10 cellular contexts compared by ENCODE assay signal in genomic region chr2:9191044-9191481, GRCh38. TPM values are rescaled to one million over a fixed set of nuclear protein-coding genes. Genes with fewer than 3 reads are reported as not detected.
DNase-seq lines count a peak whose midpoint lies in the region; ATAC-seq, FAIRE-seq and TF ChIP-seq lines count a peak whose summit lies in the region.
"Had no signal": no experiment of that assay in that cellular context is flagged by ENCODE, and none has a peak within 500 bp of the region (broad histone marks: within the 10 kb centered on the region; RNA-seq: fewer than 3 reads in every experiment).

No MANE protein-coding gene starts in this region.

- WGBS in smooth muscle cell (ENCODE audit: low lambda C conversion rate): 36% methylated on average over 9 of the region's 9 CpGs

- H3K79me2 ChIP-seq in smooth muscle cell (ENCODE audit: low read depth): no peaks in the 10 kb centered on the region

- 0 out of 2 replicates have a peak, but pooled peaks have one; percentile 17 for TF ChIP-seq POLR2A in H54 (IDR thresholded peaks at IDR 0.05; ENCODE audit: low read depth, low read length)

- H3K27ac ChIP-seq in smooth muscle cell (ENCODE audit: low read depth): peak overlapping the region; percentile 97
- H3K27ac ChIP-seq: VCaP had no signal

- no peak for DNase-seq in H54 (ENCODE audit: insufficient read length, low spot score)
- peak; percentile 93 for DNase-seq in astrocyte of the spinal cord (ENCODE audit: low read depth, low spot score)
- DNase-seq in iPS-NIHi7 (ENCODE audit: extremely low spot score): peak; percentile 63
- peak; percentile 20 for DNase-seq in smooth muscle cell (lab: John Stamatoyannopoulos, UW; ENCODE audit: unreplicated experiment)
- DNase-seq in GM20000 (ENCODE audit: low spot score): no peak
- DNase-seq in ACHN: no peak
- no peak for DNase-seq in stimulated activated CD4-positive, alpha-beta T cell treated with anti-CD3 and anti-CD28 coated beads, Interleukin-4, amount 100 ng/mL, for 24 hours

- no peaks in the 10 kb centered on the region for H3K9me3 ChIP-seq in smooth muscle cell (replicated peaks; ENCODE audit: low read depth)

- no peaks in the 10 kb centered on the region for H3K36me3 ChIP-seq in smooth muscle cell (ENCODE audit: low read depth)

- no peaks in the 10 kb centered on the region for H4K20me1 ChIP-seq in smooth muscle cell (ENCODE audit: low read depth)

- H2AFZ ChIP-seq in smooth muscle cell (ENCODE audit: low read depth): no peak overlapping the region

- FAIRE-seq in H54 (lab: Jason Lieb, UNC): no peak
- FAIRE-seq: H1 had no signal

- peaks cover 7% of the 10 kb centered on the region for H3F3A ChIP-seq in smooth muscle cell (ENCODE audit: low read depth)

- peak overlapping the region; percentile 34 for H3K4me2 ChIP-seq in smooth muscle cell

- in situ Hi-C loops in astrocyte of the spinal cord (cut with HindIII; ENCODE audit: low sequenced_read_pairs) (no loop called here), ACHN (cut with HindIII; ENCODE audit: low pct_ligation_motif_present, low pct_unique_long_range_greater_than_20kb, low sequenced_read_pairs) (no loop called here)

- H3K4me3 ChIP-seq in astrocyte of the spinal cord (ENCODE audit: low read depth, low read length): no peak overlapping the region
- H3K4me3 ChIP-seq in smooth muscle cell: no peak overlapping the region

- peak overlapping the region; percentile 79 for H3K9ac ChIP-seq in smooth muscle cell (ENCODE audit: low read depth)

- H3K4me1 ChIP-seq in smooth muscle cell (ENCODE audit: low read depth): peaks cover 6% of the 10 kb centered on the region

- no peak for ATAC-seq in GM19455 (IDR thresholded peaks at IDR 0.05; ENCODE audit: unreplicated experiment)

- H3K27me3 ChIP-seq in smooth muscle cell (ENCODE audit: low read depth): no peaks in the 10 kb centered on the region

- TF ChIP-seq CTCF in astrocyte of the spinal cord (IDR thresholded peaks at IDR 0.05; ENCODE audit: low read depth, low read length) (no peak), smooth muscle cell (IDR thresholded peaks at IDR 0.05; ENCODE audit: borderline replicate concordance, insufficient read depth, poor library complexity, severe bottlenecking) (no peak), GM20000 (IDR thresholded peaks at IDR 0.05; ENCODE audit: extremely low read depth, missing control alignments) (no peak)

RNA-seq across cellular contexts. Expression of gene ASAP2, which starts 15.5 kb away (rescaled TPM):
- 23.1 and 24.1 TPM in 2 replicates for total RNA-seq in smooth muscle cell
- polyA plus RNA-seq in smooth muscle cell: 8.8 and 14.4 TPM in 2 replicates

Comparison
In these comparisons a context has a peak if more than half of its experiments do, and no peak if none do; other contexts are left out.
1. DNase-seq: peak in astrocyte of the spinal cord (single experiment), iPS-NIHi7 (single experiment) and smooth muscle cell (single experiment); none in H54 (single experiment), GM20000 (single experiment), ACHN (single experiment) and stimulated activated CD4-positive, alpha-beta T cell treated with anti-CD3 and anti-CD28 coated beads, Interleukin-4, amount 100 ng/mL, for 24 hours (single experiment).